Comparison of ENCODE assay signal across 10 cellular contexts in genomic region chr6:28709478-28710349, GRCh38.
DNase-seq lines count a peak whose midpoint lies in the region; ATAC-seq lines count a peak whose summit lies in the region.
"Had no signal": no experiment of that assay in that cellular context is flagged by ENCODE, and none has a peak within 500 bp of the region (broad histone marks: within the 10 kb centered on the region; RNA-seq: fewer than 3 reads in every experiment).

No MANE protein-coding gene starts in this region.

- no peak for ATAC-seq in GM18517 (IDR thresholded peaks at IDR 0.05; ENCODE audit: unreplicated experiment)
- ATAC-seq in HG03108 (IDR thresholded peaks at IDR 0.05; ENCODE audit: unreplicated experiment) = no peak

- no CpG with 5 or more reads among the region's 30 CpGs for WGBS in iPS DF 6.9 (ENCODE audit: insufficient coverage, insufficient read length)

- no peak overlapping the region for H3K27ac ChIP-seq in iPS DF 6.9 (ENCODE audit: low read length)
- no peak overlapping the region for H3K27ac ChIP-seq in subcutaneous abdominal adipose tissue (ENCODE audit: low read depth, low read length)

- peaks cover 34% of the 10 kb centered on the region for H3K9me3 Mint-ChIP-seq in activated naive CD4-positive, alpha-beta T cell treated with anti-CD3 and anti-CD28 coated beads, Interleukin-2, amount 50 U/mL, for 24 hours
- H3K9me3 Mint-ChIP-seq in activated CD4-positive, alpha-beta memory T cell treated with anti-CD3 and anti-CD28 coated beads for 36 hours = peaks cover 30% of the 10 kb centered on the region

- no peak overlapping the region for H3K27ac Mint-ChIP-seq in activated naive CD4-positive, alpha-beta T cell treated with anti-CD3 and anti-CD28 coated beads, Interleukin-2, amount 50 U/mL, for 24 hours
- H3K27ac Mint-ChIP-seq in activated CD4-positive, alpha-beta memory T cell treated with anti-CD3 and anti-CD28 coated beads for 36 hours = no peak overlapping the region

- intact Hi-C loops in activated CD4-positive, alpha-beta memory T cell treated with anti-CD3 and anti-CD28 coated beads for 36 hours (cut with micrococcal nuclease) = loop anchor here (5.0 kb wide), 1 partner anchor 233 kb away; no protein-coding TSS in a partner anchor

- peaks cover 59% of the 10 kb centered on the region for H3K27me3 Mint-ChIP-seq in activated naive CD4-positive, alpha-beta T cell treated with anti-CD3 and anti-CD28 coated beads, Interleukin-2, amount 50 U/mL, for 24 hours
- peaks cover 56% of the 10 kb centered on the region for H3K27me3 Mint-ChIP-seq in activated CD4-positive, alpha-beta memory T cell treated with anti-CD3 and anti-CD28 coated beads for 36 hours

- H3K9ac ChIP-seq in subcutaneous abdominal adipose tissue (ENCODE audit: low read length in 5 of 5) = no peak overlapping the region

- DNase-seq in activated naive CD4-positive, alpha-beta T cell (lab: John Stamatoyannopoulos, UW) = no peak
- DNase-seq in activated CD4-positive, alpha-beta memory T cell treated with anti-CD3 and anti-CD28 coated beads for 36 hours = no peak
- no peak for DNase-seq in iPS DF 6.9 (ENCODE audit: low read depth, low spot score)
- DNase-seq in T1000 (lab: John Stamatoyannopoulos, UW) = no peak
- DNase-seq: KBM-7 had no signal

- peak overlapping the region; percentile 50 for H3K4me3 Mint-ChIP-seq in activated naive CD4-positive, alpha-beta T cell treated with anti-CD3 and anti-CD28 coated beads, Interleukin-2, amount 50 U/mL, for 24 hours
- H3K4me3 Mint-ChIP-seq in activated CD4-positive, alpha-beta memory T cell treated with anti-CD3 and anti-CD28 coated beads for 36 hours = peak overlapping the region; percentile 4

- no peaks in the 10 kb centered on the region for H3K36me3 ChIP-seq in iPS DF 6.9 (ENCODE audit: control insufficient read depth, insufficient read depth, low read length)
- H3K36me3 ChIP-seq in subcutaneous abdominal adipose tissue (ENCODE audit: control insufficient read depth in 5 of 5, insufficient read depth in 5 of 5, low read length in 5 of 5) = no peaks in the 10 kb centered on the region

- H3K4me1 ChIP-seq in iPS DF 6.9 (ENCODE audit: control insufficient read depth, insufficient read depth, low read length) (no peaks in the 10 kb centered on the region), subcutaneous abdominal adipose tissue (ENCODE audit: control insufficient read depth in 5 of 5, insufficient read depth in 5 of 5, low read length in 5 of 5) (peaks cover 0 to 13% (median 2%) of the 10 kb centered on the region in 5 donors)

- peak overlapping the region; percentile 67; the same call in 1 of the 2 replicates for H3K4me3 ChIP-seq in iPS DF 6.9 (ENCODE audit: low read length)
- peak overlapping the region in 4 of 5 donors; percentile 1 to 56 (median 14) for H3K4me3 ChIP-seq in subcutaneous abdominal adipose tissue (ENCODE audit: low read depth in 1 of 5, low read length in 5 of 5)
- H3K4me3 ChIP-seq: lung had no signal

- peaks cover 6% of the 10 kb centered on the region for H3K4me1 Mint-ChIP-seq in activated naive CD4-positive, alpha-beta T cell treated with anti-CD3 and anti-CD28 coated beads, Interleukin-2, amount 50 U/mL, for 24 hours
- peaks cover 8% of the 10 kb centered on the region for H3K4me1 Mint-ChIP-seq in activated CD4-positive, alpha-beta memory T cell treated with anti-CD3 and anti-CD28 coated beads for 36 hours (ENCODE audit: low read depth)

- H3K36me3 Mint-ChIP-seq in activated naive CD4-positive, alpha-beta T cell treated with anti-CD3 and anti-CD28 coated beads, Interleukin-2, amount 50 U/mL, for 24 hours = peaks cover 21% of the 10 kb centered on the region
- peaks cover 10% of the 10 kb centered on the region for H3K36me3 Mint-ChIP-seq in activated CD4-positive, alpha-beta memory T cell treated with anti-CD3 and anti-CD28 coated beads for 36 hours

- H3K27me3 ChIP-seq in iPS DF 6.9 (ENCODE audit: control insufficient read depth, insufficient read depth, low read length) (no peaks in the 10 kb centered on the region), subcutaneous abdominal adipose tissue (ENCODE audit: control insufficient read depth in 5 of 5, insufficient read depth in 4 of 5, low read length in 5 of 5) (peaks cover 0 to 15% (median 6%) of the 10 kb centered on the region in 5 donors)

- no peaks in the 10 kb centered on the region; the same call in 1 of the 2 replicates for H3K9me3 ChIP-seq in iPS DF 6.9 (ENCODE audit: control insufficient read depth, insufficient read depth, low read length)
- peaks cover 8 to 17% (median 13%) of the 10 kb centered on the region in 5 donors for H3K9me3 ChIP-seq in subcutaneous abdominal adipose tissue (ENCODE audit: control insufficient read depth in 5 of 5, low read length in 5 of 5)

- CTCF ChIA-PET in activated CD4-positive, alpha-beta memory T cell treated with anti-CD3 and anti-CD28 coated beads for 36 hours (lab: Charles Lee) = no interaction called here

- POLR2A ChIA-PET in activated CD4-positive, alpha-beta memory T cell treated with anti-CD3 and anti-CD28 coated beads for 36 hours (lab: Charles Lee) = no interaction called here
